In the genomic region with DNA sequence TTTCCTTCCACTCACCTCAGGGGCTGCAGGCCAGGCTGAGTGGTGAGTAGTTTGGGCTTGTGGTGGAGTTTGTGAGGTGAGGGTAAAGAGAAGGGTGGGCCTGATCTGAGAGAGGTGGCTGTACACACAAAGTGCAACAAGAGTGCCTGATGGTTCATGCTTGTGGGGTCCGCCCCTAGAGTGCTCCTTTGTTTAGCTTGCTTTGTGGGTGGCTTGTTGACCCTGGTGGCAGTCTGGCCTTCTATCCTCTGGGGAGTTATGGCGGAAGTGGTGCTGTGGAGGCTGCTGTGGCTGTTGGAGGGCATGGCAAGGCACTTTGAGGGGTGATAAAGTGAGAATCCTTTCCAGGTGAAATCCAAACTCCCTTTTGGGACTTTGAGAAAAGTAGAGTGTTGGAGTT, we compare ENCODE assay signal across 17 cellular contexts. TPM values are rescaled to one million over a fixed set of nuclear protein-coding genes. Genes with fewer than 3 reads are reported as not detected.
A peak's percentile ranks its signal among the peaks of the same experiment; 100 is the strongest.
DNase-seq lines count a peak whose midpoint lies in the region; ATAC-seq, FAIRE-seq and TF ChIP-seq lines count a peak whose summit lies in the region.
"Had no signal": no experiment of that assay in that cellular context is flagged by ENCODE, and none has a peak within 500 bp of the region (broad histone marks: within the 10 kb centered on the region; RNA-seq: fewer than 3 reads in every experiment).

No MANE protein-coding gene starts in this region.

- no peak for FAIRE-seq in astrocyte (lab: Jason Lieb, UNC)
- FAIRE-seq: endometrium had no signal

- DNase-seq in activated CD4-positive, alpha-beta T cell treated with anti-CD3 and anti-CD28 coated beads, Interleukin-2, amount 10 ng/mL, durations not matched to agents 24 days and 14 days = no peak
- no peak for DNase-seq in activated CD4-positive, alpha-beta T cell treated with anti-CD3 and anti-CD28 coated beads for 36 hours
- DNase-seq in Karpas-422 = peak; percentile 52
- no peak for DNase-seq in astrocyte (ENCODE audit: low read depth)
- no peak for DNase-seq in neural progenitor cell (ENCODE audit: low spot score)
- DNase-seq in NCI-H510A (lab: John Stamatoyannopoulos, UW) = no peak
- DNase-seq in hepatic stellate cell (ENCODE audit: low spot score) = no peak
- DNase-seq: 8988T; activated CD8-positive, alpha-beta memory T cell treated with anti-CD3 and anti-CD28 coated beads for 24 hours; activated gamma-delta T cell; GDM1; spleen; thyroid gland had no signal

- H3K4me3 ChIP-seq in Karpas-422 (ENCODE audit: low read length) (no peak overlapping the region), astrocyte (ENCODE audit: insufficient read depth, low read depth, low read length) (no peak overlapping the region), neural progenitor cell (no peak overlapping the region)
- H3K4me3 ChIP-seq: spleen, thyroid gland had no signal

- H3K36me3 Mint-ChIP-seq in activated CD4-positive, alpha-beta T cell treated with anti-CD3 and anti-CD28 coated beads, Interleukin-2, amount 10 ng/mL, durations not matched to agents 24 days and 14 days (ENCODE audit: low read depth) = peaks cover 44% of the 10 kb centered on the region
- H3K36me3 Mint-ChIP-seq in activated CD4-positive, alpha-beta T cell treated with anti-CD3 and anti-CD28 coated beads for 36 hours (ENCODE audit: low read depth) = peaks cover 32% of the 10 kb centered on the region
- H3K36me3 Mint-ChIP-seq in astrocyte (ENCODE audit: low read depth, unreplicated experiment) (peaks cover 20% of the 10 kb centered on the region), neural progenitor cell (peaks cover 15% of the 10 kb centered on the region)

- no peaks in the 10 kb centered on the region for H3K27me3 Mint-ChIP-seq in activated CD4-positive, alpha-beta T cell treated with anti-CD3 and anti-CD28 coated beads, Interleukin-2, amount 10 ng/mL, durations not matched to agents 24 days and 14 days
- H3K27me3 Mint-ChIP-seq in activated CD4-positive, alpha-beta T cell treated with anti-CD3 and anti-CD28 coated beads for 36 hours = no peaks in the 10 kb centered on the region
- no peaks in the 10 kb centered on the region for H3K27me3 Mint-ChIP-seq in astrocyte (ENCODE audit: low read depth, unreplicated experiment)
- no peaks in the 10 kb centered on the region for H3K27me3 Mint-ChIP-seq in neural progenitor cell (ENCODE audit: insufficient read depth, low read depth)

- peaks cover 72% of the 10 kb centered on the region for H3K79me2 ChIP-seq in Karpas-422 (ENCODE audit: low read length)
- peaks cover 89% of the 10 kb centered on the region for H3K79me2 ChIP-seq in astrocyte (ENCODE audit: insufficient read depth, low read length)
- peaks cover 72% of the 10 kb centered on the region for H3K79me2 ChIP-seq in neural progenitor cell (ENCODE audit: low read depth)

- no peaks in the 10 kb centered on the region for H3K9me3 Mint-ChIP-seq in activated CD4-positive, alpha-beta T cell treated with anti-CD3 and anti-CD28 coated beads, Interleukin-2, amount 10 ng/mL, durations not matched to agents 24 days and 14 days
- no peaks in the 10 kb centered on the region for H3K9me3 Mint-ChIP-seq in activated CD4-positive, alpha-beta T cell treated with anti-CD3 and anti-CD28 coated beads for 36 hours (ENCODE audit: low read depth)
- no peaks in the 10 kb centered on the region for H3K9me3 Mint-ChIP-seq in astrocyte (ENCODE audit: unreplicated experiment)
- H3K9me3 Mint-ChIP-seq in neural progenitor cell = no peaks in the 10 kb centered on the region
- H3K9me3 Mint-ChIP-seq: neural crest cell had no signal

- H2AFZ ChIP-seq in Karpas-422 (ENCODE audit: low read length) (no peak overlapping the region), astrocyte (ENCODE audit: low read depth, low read length) (no peak overlapping the region), neural progenitor cell (replicated peaks) (no peak overlapping the region)

- no peaks in the 10 kb centered on the region for H3K36me3 ChIP-seq in Karpas-422 (ENCODE audit: insufficient read depth, low read length)
- H3K36me3 ChIP-seq in astrocyte (ENCODE audit: insufficient read depth, low read length) = peaks cover 4% of the 10 kb centered on the region
- no peaks in the 10 kb centered on the region for H3K36me3 ChIP-seq in neural progenitor cell

- TF ChIP-seq CTCF in astrocyte (IDR thresholded peaks at IDR 0.05; ENCODE audit: insufficient read depth, low read depth, low read length) (no peak), neural progenitor cell (IDR thresholded peaks at IDR 0.05) (no peak)

- CTCF ChIA-PET in activated CD4-positive, alpha-beta T cell treated with anti-CD3 and anti-CD28 coated beads for 36 hours (lab: Charles Lee) = interaction anchor here (0.6 to 1.1 kb wide), 2 partner anchors 16 to 265 kb away, joined by 3 read pairs; no protein-coding TSS in a partner anchor

- POLR2A ChIA-PET in activated CD4-positive, alpha-beta T cell treated with anti-CD3 and anti-CD28 coated beads for 36 hours (lab: Charles Lee) = no interaction called here

- H3K27me3 ChIP-seq in Karpas-422 (ENCODE audit: low read length) (no peaks in the 10 kb centered on the region), astrocyte (ENCODE audit: insufficient read depth, low read length) (no peaks in the 10 kb centered on the region), neural progenitor cell (no peaks in the 10 kb centered on the region)
- H3K27me3 ChIP-seq: spleen, thyroid gland had no signal

- H4K20me1 ChIP-seq in Karpas-422 (ENCODE audit: insufficient read depth, low read depth, low read length) = no peaks in the 10 kb centered on the region
- peaks cover 88% of the 10 kb centered on the region for H4K20me1 ChIP-seq in astrocyte (ENCODE audit: insufficient read depth, low read length)
- peaks cover 61% of the 10 kb centered on the region for H4K20me1 ChIP-seq in neural progenitor cell (ENCODE audit: low read depth)

- H3K9ac ChIP-seq in Karpas-422 (ENCODE audit: low read length) (no peak overlapping the region; the same call in 1 of the 2 replicates), astrocyte (ENCODE audit: low read length) (no peak overlapping the region), neural progenitor cell (no peak overlapping the region)

- H3K27ac ChIP-seq in Karpas-422 (ENCODE audit: low read length) (no peak overlapping the region), astrocyte (ENCODE audit: low read depth, low read length) (no peak overlapping the region), neural progenitor cell (no peak overlapping the region)
- H3K27ac ChIP-seq: spleen, thyroid gland had no signal

- H3K9me3 ChIP-seq in Karpas-422 (ENCODE audit: low read length) (no peaks in the 10 kb centered on the region), astrocyte (ENCODE audit: insufficient read depth, low read depth, low read length) (no peaks in the 10 kb centered on the region), neural progenitor cell (ENCODE audit: low read depth) (no peaks in the 10 kb centered on the region)
- H3K9me3 ChIP-seq: spleen, thyroid gland had no signal

- no peaks in the 10 kb centered on the region for H3F3A ChIP-seq in neural progenitor cell (ENCODE audit: low read depth)

- peak overlapping the region; percentile 78 for H3K27ac Mint-ChIP-seq in activated CD4-positive, alpha-beta T cell treated with anti-CD3 and anti-CD28 coated beads, Interleukin-2, amount 10 ng/mL, durations not matched to agents 24 days and 14 days
- no peak overlapping the region for H3K27ac Mint-ChIP-seq in activated CD4-positive, alpha-beta T cell treated with anti-CD3 and anti-CD28 coated beads for 36 hours
- H3K27ac Mint-ChIP-seq in astrocyte (ENCODE audit: unreplicated experiment) (peak overlapping the region; percentile 26), neural progenitor cell (peak overlapping the region; percentile 14)

- no peaks in the 10 kb centered on the region for H3K9me2 ChIP-seq in Karpas-422 (replicated peaks; ENCODE audit: insufficient read depth, low read length)

- H3K4me3 Mint-ChIP-seq in activated CD4-positive, alpha-beta T cell treated with anti-CD3 and anti-CD28 coated beads, Interleukin-2, amount 10 ng/mL, durations not matched to agents 24 days and 14 days = no peak overlapping the region
- H3K4me3 Mint-ChIP-seq in activated CD4-positive, alpha-beta T cell treated with anti-CD3 and anti-CD28 coated beads for 36 hours = no peak overlapping the region
- H3K4me3 Mint-ChIP-seq in astrocyte (ENCODE audit: unreplicated experiment) (no peak overlapping the region), neural progenitor cell (no peak overlapping the region)
- H3K4me3 Mint-ChIP-seq: neural crest cell had no signal

- H3K4me1 Mint-ChIP-seq in activated CD4-positive, alpha-beta T cell treated with anti-CD3 and anti-CD28 coated beads, Interleukin-2, amount 10 ng/mL, durations not matched to agents 24 days and 14 days = peaks cover 50% of the 10 kb centered on the region
- H3K4me1 Mint-ChIP-seq in activated CD4-positive, alpha-beta T cell treated with anti-CD3 and anti-CD28 coated beads for 36 hours = peaks cover 48% of the 10 kb centered on the region
- H3K4me1 Mint-ChIP-seq in astrocyte (ENCODE audit: low read depth, unreplicated experiment) (peaks cover 11% of the 10 kb centered on the region), neural progenitor cell (peaks cover 27% of the 10 kb centered on the region)

- H3K4me2 ChIP-seq in Karpas-422 (ENCODE audit: low read depth, low read length, poor library complexity, severe bottlenecking) = no peak overlapping the region
- no peak overlapping the region for H3K4me2 ChIP-seq in astrocyte (ENCODE audit: low read length)
- H3K4me2 ChIP-seq in neural progenitor cell = no peak overlapping the region

- intact Hi-C loops in activated CD4-positive, alpha-beta T cell treated with anti-CD3 and anti-CD28 coated beads, Interleukin-2, amount 10 ng/mL, durations not matched to agents 24 days and 14 days (cut with micrococcal nuclease) = no loop called here
- intact Hi-C loops in activated CD4-positive, alpha-beta T cell treated with anti-CD3 and anti-CD28 coated beads for 36 hours (cut with DNase I, micrococcal nuclease) = no loop called here

- H3K4me1 ChIP-seq in Karpas-422 (ENCODE audit: low read length) = peaks cover 19% of the 10 kb centered on the region
- H3K4me1 ChIP-seq in astrocyte (ENCODE audit: insufficient read depth, low read length) = no peaks in the 10 kb centered on the region
- peaks cover 6% of the 10 kb centered on the region for H3K4me1 ChIP-seq in neural progenitor cell

- no peak for ATAC-seq in activated CD4-positive, alpha-beta T cell treated with anti-CD3 and anti-CD28 coated beads for 36 hours
- ATAC-seq in HG03280 (IDR thresholded peaks at IDR 0.05; ENCODE audit: unreplicated experiment) = no peak
- ATAC-seq: Right ventricle myocardium inferior had no signal

RNA-seq across cellular contexts. Expression of a gene that starts 10.6 kb away (rescaled TPM):
- total RNA-seq in activated CD4-positive, alpha-beta T cell treated with anti-CD3 and anti-CD28 coated beads, Interleukin-2, amount 10 ng/mL, durations not matched to agents 24 days and 14 days = 115 and 124 TPM in 2 replicates
- total RNA-seq in activated CD4-positive, alpha-beta T cell treated with anti-CD3 and anti-CD28 coated beads for 36 hours = 10 to 100 TPM; 59.2 to 75.5 TPM
- 52.2 and 63.3 TPM in 2 replicates for total RNA-seq in Karpas-422 (2014; rRNA removed; shearing (Covaris generic); ENCODE audit: low replicate concordance)
- 56.8 and 67.1 TPM in 2 replicates for total RNA-seq in astrocyte
- 50.8 and 77.4 TPM in 2 replicates for total RNA-seq in neural progenitor cell (ENCODE audit: low replicate concordance)
